Comparison of ENCODE assay signal across 1 cellular context in the genomic region with DNA sequence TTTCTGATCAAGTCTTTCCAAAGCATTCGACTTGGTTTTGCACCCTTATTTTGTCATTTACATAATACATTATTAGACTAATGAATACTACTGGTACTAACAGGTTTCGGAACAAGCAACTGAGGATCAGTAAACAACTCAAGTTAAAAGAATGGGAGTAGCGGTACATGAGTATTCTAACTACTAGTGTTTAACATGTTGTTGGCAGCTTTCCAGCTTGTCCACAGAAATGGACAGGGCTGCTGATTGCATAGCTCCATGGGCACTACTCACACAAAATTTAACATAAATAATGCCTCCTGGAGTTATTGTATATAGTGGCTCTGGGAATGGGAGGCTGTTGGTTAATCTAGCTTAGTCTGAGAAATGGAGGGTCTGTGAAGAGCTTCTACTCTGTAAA.
TF ChIP-seq lines count a peak whose summit lies in the region.

No MANE protein-coding gene starts in this region.

TF ChIP-seq in HepG2, 621 proteins besides CTCF, POLR2A, EP300 and RAD21:
- TF ChIP-seq, protein P1, sequence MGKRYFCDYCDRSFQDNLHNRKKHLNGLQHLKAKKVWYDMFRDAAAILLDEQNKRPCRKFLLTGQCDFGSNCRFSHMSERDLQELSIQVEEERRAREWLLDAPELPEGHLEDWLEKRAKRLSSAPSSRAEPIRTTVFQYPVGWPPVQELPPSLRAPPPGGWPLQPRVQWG (CRISPR knock-in tag; IDR thresholded peaks at IDR 0.05; ENCODE audit: borderline replicate concordance, low read depth): no peak
- TF ChIP-seq MED13 (CRISPR knock-in tag; IDR thresholded peaks at IDR 0.05): no peak
- no peak for TF ChIP-seq HMGXB4 (CRISPR knock-in tag; IDR thresholded peaks at IDR 0.05; ENCODE audit: borderline replicate concordance in 1 of 2, low read depth in 1 of 2)
- no peak for TF ChIP-seq ZNF24 (IDR thresholded peaks at IDR 0.05)
- TF ChIP-seq ZNF496 (CRISPR knock-in tag; IDR thresholded peaks at IDR 0.05; ENCODE audit: insufficient replicate concordance): no peak
- no peak for TF ChIP-seq KLF16 (CRISPR knock-in tag; IDR thresholded peaks at IDR 0.05)
- TF ChIP-seq TBX2 (CRISPR knock-in tag; IDR thresholded peaks at IDR 0.05; ENCODE audit: borderline replicate concordance): no peak
- TF ChIP-seq IRF2 (CRISPR knock-in tag; IDR thresholded peaks at IDR 0.05): no peak
- TF ChIP-seq KAT2B (IDR thresholded peaks at IDR 0.05; ENCODE audit: borderline replicate concordance, low read depth, low read length): no peak
- no peak for TF ChIP-seq ZSCAN20 (CRISPR knock-in tag; IDR thresholded peaks at IDR 0.05; ENCODE audit: borderline replicate concordance)
